8 cellular contexts compared by ENCODE assay signal in genomic region chr12:103964805-103965204, GRCh38. TPM values are rescaled to one million over a fixed set of nuclear protein-coding genes. Genes with fewer than 3 reads are reported as not detected.
A peak's percentile ranks its signal among the peaks of the same experiment; 100 is the strongest.
DNase-seq lines count a peak whose midpoint lies in the region; ATAC-seq, FAIRE-seq and TF ChIP-seq lines count a peak whose summit lies in the region.

No MANE protein-coding gene starts in this region.

- H3K27ac Mint-ChIP-seq in activated CD8-positive, alpha-beta T cell treated with anti-CD3 and anti-CD28 coated beads, Interleukin-2, amount 10 ng/mL, durations not matched to agents 7 days and 5 days, result peak overlapping the region; percentile 96

- TF ChIP-seq POLR2A in HCT116 (IDR thresholded peaks at IDR 0.05; ENCODE audit: borderline replicate concordance, extremely low read depth, insufficient read depth, insufficient read length), result no peak

- H3K27me3 Mint-ChIP-seq in activated CD8-positive, alpha-beta T cell treated with anti-CD3 and anti-CD28 coated beads, Interleukin-2, amount 10 ng/mL, durations not matched to agents 7 days and 5 days (ENCODE audit: low read depth), result no peaks in the 10 kb centered on the region

- H3K27ac ChIP-seq in HCT116 (ENCODE audit: low read depth, low read length) (peak overlapping the region; percentile 78), iPS DF 6.9 (ENCODE audit: low read length) (no peak overlapping the region), small intestine (ENCODE audit: low read depth in 1 of 2, low read length in 1 of 2) (peak overlapping the region in 1 of 2 donors; percentile 95)

- H3K9ac ChIP-seq in HCT116 (ENCODE audit: low read length), result peak overlapping the region; percentile 89

- H3K9me3 ChIP-seq in HCT116 (ENCODE audit: control insufficient read depth in 1 of 2, insufficient read depth in 1 of 2, low read depth in 1 of 2, low read length in 2 of 2) (no peaks in the 10 kb centered on the region), iPS DF 6.9 (ENCODE audit: control insufficient read depth, insufficient read depth, low read length) (no peaks in the 10 kb centered on the region), small intestine (ENCODE audit: control insufficient read depth, low read depth) (no peaks in the 10 kb centered on the region)

- H3K4me3 ChIP-seq in HCT116 (replicated peaks in 1 of 2; ENCODE audit: low read depth in 1 of 2, low read length in 2 of 2) (peak overlapping the region; percentile 88 to 90), iPS DF 6.9 (ENCODE audit: low read length) (peak overlapping the region; percentile 78; the same call in 1 of the 2 replicates), small intestine (ENCODE audit: low read depth in 1 of 2, low read length in 2 of 2) (peak overlapping the region; percentile 69 to 77)

- no peak for FAIRE-seq in small intestine (lab: Jason Lieb, UNC)

- H3K4me2 ChIP-seq in HCT116 (ENCODE audit: low read length), result peak overlapping the region; percentile 94

- intact Hi-C loops in HCT116 (cut with micrococcal nuclease), result loop anchor here (1.0 to 5.0 kb wide), 3 partner anchors 8 to 144 kb away; a partner anchor contains a TSS

- no peaks in the 10 kb centered on the region for H3K27me3 ChIP-seq in HCT116 (ENCODE audit: insufficient read depth, low read length)
- H3K27me3 ChIP-seq in iPS DF 6.9 (ENCODE audit: control insufficient read depth, insufficient read depth, low read length), result no peaks in the 10 kb centered on the region
- no peaks in the 10 kb centered on the region for H3K27me3 ChIP-seq in small intestine (ENCODE audit: control insufficient read depth in 2 of 2, insufficient read depth in 2 of 2, low read length in 2 of 2)

- H3K4me1 Mint-ChIP-seq in activated CD8-positive, alpha-beta T cell treated with anti-CD3 and anti-CD28 coated beads, Interleukin-2, amount 10 ng/mL, durations not matched to agents 7 days and 5 days (ENCODE audit: low read depth), result peaks cover 49% of the 10 kb centered on the region

- H3K79me2 ChIP-seq in HCT116 (ENCODE audit: insufficient read depth, low read length), result peaks cover 59% of the 10 kb centered on the region

- TF ChIP-seq RAD21 in HCT116 (IDR thresholded peaks at IDR 0.05; ENCODE audit: low read depth), result no peak

- no peak for TF ChIP-seq CTCF in HCT116 (IDR thresholded peaks at IDR 0.05 in 2 of 3, conservative IDR thresholded peaks at IDR 0.05 in 1 of 3; ENCODE audit: borderline replicate concordance in 1 of 3, insufficient read depth in 1 of 3, low read depth in 2 of 3, low read length in 2 of 3)

- ATAC-seq in HCT116, result no peak
- ATAC-seq in activated CD8-positive, alpha-beta T cell treated with anti-CD3 and anti-CD28 coated beads, Interleukin-2, amount 10 ng/mL, durations not matched to agents 7 days and 5 days, result no peak
- ATAC-seq in HG03469 (IDR thresholded peaks at IDR 0.05; ENCODE audit: unreplicated experiment), result no peak

- H3K9me2 ChIP-seq in HCT116 (ENCODE audit: insufficient read depth), result no peaks in the 10 kb centered on the region

- no peaks in the 10 kb centered on the region for H3K9me3 Mint-ChIP-seq in activated CD8-positive, alpha-beta T cell treated with anti-CD3 and anti-CD28 coated beads, Interleukin-2, amount 10 ng/mL, durations not matched to agents 7 days and 5 days (ENCODE audit: insufficient read depth)

- H3K4me1 ChIP-seq in HCT116 (ENCODE audit: control insufficient read depth in 1 of 2, insufficient read depth in 2 of 2, low read length in 2 of 2) (peaks cover 9 to 28% of the 10 kb centered on the region in 2 experiments; a peak in 3 of 4 replicates), iPS DF 6.9 (ENCODE audit: control insufficient read depth, insufficient read depth, low read length) (no peaks in the 10 kb centered on the region), small intestine (ENCODE audit: control insufficient read depth in 2 of 2, insufficient read depth in 1 of 2, low read depth in 1 of 2, low read length in 1 of 2) (peaks cover 0 to 9% of the 10 kb centered on the region in 2 donors)

- H3K4me3 Mint-ChIP-seq in activated CD8-positive, alpha-beta T cell treated with anti-CD3 and anti-CD28 coated beads, Interleukin-2, amount 10 ng/mL, durations not matched to agents 7 days and 5 days, result peak overlapping the region; percentile 95

- H3K36me3 Mint-ChIP-seq in activated CD8-positive, alpha-beta T cell treated with anti-CD3 and anti-CD28 coated beads, Interleukin-2, amount 10 ng/mL, durations not matched to agents 7 days and 5 days (ENCODE audit: low read depth), result peaks cover 27% of the 10 kb centered on the region

- H4K20me1 ChIP-seq in HCT116 (ENCODE audit: insufficient read depth), result no peaks in the 10 kb centered on the region

- CTCF ChIA-PET in HCT116 (lab: Charles Lee), result interaction anchor here (1.0 to 1.2 kb wide), 2 partner anchors 8 to 144 kb away, joined by 3 read pairs; a partner anchor contains a TSS
- CTCF ChIA-PET in activated CD8-positive, alpha-beta T cell treated with anti-CD3 and anti-CD28 coated beads, Interleukin-2, amount 10 ng/mL, durations not matched to agents 7 days and 5 days (lab: Charles Lee), result interaction anchor here (1.1 to 4.2 kb wide), 7 partner anchors 8 to 144 kb away, joined by 3 to 22 read pairs (median 10); partner anchors contain the start of gene HSP90B1

- BruUV-seq in HCT116 (replicated peaks; lab: Mats Ljungman, UMichigan), result no TSS peak

- POLR2A ChIA-PET in HCT116 (lab: Charles Lee), result interaction anchor here (1.2 to 1.9 kb wide), 3 partner anchors 15 to 124 kb away, joined by 4 to 5 read pairs (median 5); partner anchors contain the start of gene NT5DC3
- POLR2A ChIA-PET in activated CD8-positive, alpha-beta T cell treated with anti-CD3 and anti-CD28 coated beads, Interleukin-2, amount 10 ng/mL, durations not matched to agents 7 days and 5 days (lab: Charles Lee), result interaction anchor here (1.0 to 4.3 kb wide), 7 partner anchors 10 to 99 kb away, joined by 3 to 80 read pairs (median 6); partner anchors contain the start of genes HCFC2 and HSP90B1

- no CpG with 5 or more reads among the region's 3 CpGs for WGBS in iPS DF 6.9 (ENCODE audit: insufficient coverage, insufficient read length)
- 10 to 13% (median 12%) methylated on average over 3 of the region's 3 CpGs for WGBS in small intestine, 3 donors

- H2AFZ ChIP-seq in HCT116 (ENCODE audit: low read depth, low read length, poor library complexity, severe bottlenecking), result no peak overlapping the region

- H3K36me3 ChIP-seq in HCT116 (ENCODE audit: control insufficient read depth in 1 of 2, insufficient read depth in 2 of 2, low read length in 2 of 2) (0 out of 4 replicates have a peak, but pooled peaks cover 0 to 4% of the 10 kb centered on the region in 2 experiments), iPS DF 6.9 (ENCODE audit: control insufficient read depth, insufficient read depth, low read length) (no peaks in the 10 kb centered on the region), small intestine (ENCODE audit: control insufficient read depth in 2 of 2, insufficient read depth in 2 of 2, low read length in 2 of 2) (peaks cover 0 to 4% of the 10 kb centered on the region in 2 donors)

- no peak for DNase-seq in HCT116 (ENCODE audit: low read depth, low spot score)
- DNase-seq in activated CD8-positive, alpha-beta T cell treated with anti-CD3 and anti-CD28 coated beads, Interleukin-2, amount 10 ng/mL, durations not matched to agents 7 days and 5 days, result no peak
- DNase-seq in iPS DF 6.9 (ENCODE audit: low read depth, low spot score), result no peak
- peak; percentile 15 for DNase-seq in small intestine
- no peak for DNase-seq in NCI-H1436 treated with DMSO at 0.1 percent for 48 hours (lab: John Stamatoyannopoulos, UW)
- DNase-seq in activated gamma-delta T cell treated with Interleukin-2 at 50 U/mL for 16 hours, result no peak
- no peak for DNase-seq in germinal center (ENCODE audit: low spot score)

- RAD21 ChIA-PET in HCT116 (lab: Charles Lee; ENCODE audit: low non-redundant PET in 1 of 2, low total read pairs in 2 of 2, uncharacterized antibody in 2 of 2, unreplicated experiment in 2 of 2), result no interaction called here

TF ChIP-seq in HCT116, 20 proteins besides CTCF, POLR2A, EP300 and RAD21 (continues in another document):
- TF ChIP-seq JUND (IDR thresholded peaks at IDR 0.05) (no peak), SP1 (IDR thresholded peaks at IDR 0.05; ENCODE audit: low read depth) (no peak; the same call in 1 of the 2 replicates), SIN3A (IDR thresholded peaks at IDR 0.05; ENCODE audit: low read depth) (no peak), EZH2phosphoT487 (IDR thresholded peaks at IDR 0.05; ENCODE audit: borderline replicate concordance) (no peak), ZNF274 (IDR thresholded peaks at IDR 0.05; ENCODE audit: low read depth, low read length) (no peak), TCF7L2 (IDR thresholded peaks at IDR 0.05; ENCODE audit: borderline replicate concordance, extremely low read depth, insufficient read depth, insufficient read length) (no peak), EGR1 (IDR thresholded peaks at IDR 0.05; ENCODE audit: low read depth) (no peak), CBX3 (IDR thresholded peaks at IDR 0.05; ENCODE audit: low read depth) (no peak), CEBPB (IDR thresholded peaks at IDR 0.05; ENCODE audit: low read depth) (no peak), ATF3 (IDR thresholded peaks at IDR 0.05) (no peak), ELF1 (IDR thresholded peaks at IDR 0.05; ENCODE audit: borderline replicate concordance, low read depth) (no peak), ZFX (IDR thresholded peaks at IDR 0.05) (no peak), MAX (IDR thresholded peaks at IDR 0.05) (no peak), FOSL1 (IDR thresholded peaks at IDR 0.05; ENCODE audit: low read depth) (no peak), POLR2AphosphoS5 (IDR thresholded peaks at IDR 0.05; ENCODE audit: low read depth, low read length) (no peak; the same call in 1 of the 2 replicates), SRF (IDR thresholded peaks at IDR 0.05; ENCODE audit: low read depth) (no peak)

RNA-seq across cellular contexts. Expression of gene TDG, which starts 0.9 kb away (rescaled TPM):
- total RNA-seq in HCT116 (2021; ENCODE audit: unreplicated experiment), result 23.9 TPM
- 9.2 and 12.8 TPM in 2 replicates for polyA plus RNA-seq in HCT116 (2012)
- total RNA-seq in activated CD8-positive, alpha-beta T cell treated with anti-CD3 and anti-CD28 coated beads, Interleukin-2, amount 10 ng/mL, durations not matched to agents 7 days and 5 days, result 10 to 100 TPM; 33.5 to 37.7 TPM
- 10 to 100 TPM; 11.3 to 18.3 (median 13.1) TPM for polyA plus RNA-seq in small intestine

RNA-seq across cellular contexts. Expression of gene HSP90B1, which starts 34.6 kb away (rescaled TPM):
- total RNA-seq in HCT116 (2021; ENCODE audit: unreplicated experiment), result 888 TPM
- 442 and 530 TPM in 2 replicates for polyA plus RNA-seq in HCT116 (2012)
- total RNA-seq in activated CD8-positive, alpha-beta T cell treated with anti-CD3 and anti-CD28 coated beads, Interleukin-2, amount 10 ng/mL, durations not matched to agents 7 days and 5 days, result 100 to 1,000 TPM; 336 to 343 TPM
- 100 to 1,000 TPM; 205 to 693 (median 207) TPM for polyA plus RNA-seq in small intestine
